9 cellular contexts compared by ENCODE assay signal in genomic region chr15:92624401-92624991, GRCh38.
DNase-seq lines count a peak whose midpoint lies in the region; ATAC-seq and TF ChIP-seq lines count a peak whose summit lies in the region.
"Had no signal": no experiment of that assay in that cellular context is flagged by ENCODE, and none has a peak within 500 bp of the region (broad histone marks: within the 10 kb centered on the region; RNA-seq: fewer than 3 reads in every experiment).

No MANE protein-coding gene starts in this region.

- in situ Hi-C loops in astrocyte of the spinal cord (cut with HindIII; ENCODE audit: low sequenced_read_pairs) = no loop called here

- peak overlapping the region; percentile 49 for H3K27ac ChIP-seq in stomach smooth muscle (ENCODE audit: low read length)

- H3K4me1 ChIP-seq in stomach smooth muscle (ENCODE audit: control insufficient read depth, insufficient read depth, low read length) = peaks cover 19% of the 10 kb centered on the region

- H3K9ac ChIP-seq in stomach smooth muscle (ENCODE audit: low read length in 2 of 2) = no peak overlapping the region

- ATAC-seq in GM19397 (IDR thresholded peaks at IDR 0.05; ENCODE audit: unreplicated experiment) = no peak

- no peak overlapping the region for H3K4me3 ChIP-seq in astrocyte of the spinal cord (ENCODE audit: low read depth, low read length)
- peak overlapping the region; percentile 22 to 44 for H3K4me3 ChIP-seq in stomach smooth muscle (ENCODE audit: low read length in 2 of 2)

- H3K36me3 ChIP-seq in stomach smooth muscle (ENCODE audit: control insufficient read depth in 2 of 2, insufficient read depth in 2 of 2, low read length in 2 of 2) = peaks cover 0 to 3% of the 10 kb centered on the region in 2 donors

- no peaks in the 10 kb centered on the region for H3K9me3 ChIP-seq in stomach smooth muscle (ENCODE audit: control insufficient read depth in 2 of 2, low read length in 2 of 2)

- TF ChIP-seq CTCF in astrocyte of the spinal cord (IDR thresholded peaks at IDR 0.05; ENCODE audit: low read depth, low read length) = no peak

- no peaks in the 10 kb centered on the region for H3K27me3 ChIP-seq in stomach smooth muscle (ENCODE audit: control insufficient read depth in 1 of 2, insufficient read depth in 2 of 2, low read length in 2 of 2)

- DNase-seq in NCI-H146 (lab: John Stamatoyannopoulos, UW) (peak; percentile 11), NCI-H146 treated with DMSO at 0.1 percent for 48 hours (lab: John Stamatoyannopoulos, UW; ENCODE audit: unreplicated experiment) (no peak), astrocyte of the spinal cord (ENCODE audit: low read depth, low spot score) (peak; percentile 41), left kidney (ENCODE audit: low read depth, low spot score) (peak; percentile 56), SW 1271 (lab: John Stamatoyannopoulos, UW) (no peak), OCI-M2 (lab: John Stamatoyannopoulos, UW; ENCODE audit: unreplicated experiment) (no peak)
- DNase-seq: 8988T had no signal

Comparison
In these comparisons a context has a peak if more than half of its experiments do, and no peak if none do; other contexts are left out.
1. DNase-seq: peak in NCI-H146 (single experiment), astrocyte of the spinal cord (single experiment) and left kidney (single experiment); none in NCI-H146 treated with DMSO at 0.1 percent for 48 hours (single experiment), SW 1271 (0 of 2) and OCI-M2 (single experiment).